Comparison of ENCODE assay signal across 8 cellular contexts in genomic region chr2:162079514-162079913, GRCh38.
"Had no signal": no experiment of that assay in that cellular context is flagged by ENCODE, and none has a peak within 500 bp of the region (broad histone marks: within the 10 kb centered on the region; RNA-seq: fewer than 3 reads in every experiment).

No MANE protein-coding gene starts in this region.

- H3K36me3 Mint-ChIP-seq: IgD-negative memory B cell had no signal

- H3K4me3 Mint-ChIP-seq: GM23338, H9, IgD-negative memory B cell had no signal

- H3K27ac Mint-ChIP-seq: GM23338, H9, IgD-negative memory B cell had no signal

- H3K4me3 ChIP-seq: GM23338 had no signal

- DNase-seq: H9, HCEC 1CT, KG1 had no signal

- FAIRE-seq: H1, H54, HTR-8/SVneo had no signal

- ATAC-seq: GM23338 had no signal

- H3K4me2 ChIP-seq: GM23338 had no signal

- H2AFZ ChIP-seq: GM23338 had no signal
